ENCODE assay signal across 11 cellular contexts in genomic region chr2:236748385-236748784, GRCh38.
DNase-seq lines count a peak whose midpoint lies in the region; ATAC-seq, FAIRE-seq and TF ChIP-seq lines count a peak whose summit lies in the region.
"Had no signal": no experiment of that assay in that cellular context is flagged by ENCODE, and none has a peak within 500 bp of the region (broad histone marks: within the 10 kb centered on the region; RNA-seq: fewer than 3 reads in every experiment).

No MANE protein-coding gene starts in this region.

- intact Hi-C loops in right lobe of liver (cut with DNase I): no loop called here
- intact Hi-C loops in HepG2 (cut with micrococcal nuclease; ENCODE audit: unreplicated experiment): no loop called here

- no peak overlapping the region for H3K4me2 ChIP-seq in HepG2 (ENCODE audit: low read depth, low read length)

- H3K27ac ChIP-seq in right lobe of liver (no peak overlapping the region), HepG2 (ENCODE audit: extremely low read length, insufficient read depth, low read length) (no peak overlapping the region), esophagus (ENCODE audit: low read depth in 2 of 2, low read length in 1 of 2) (peak overlapping the region; percentile 69 to 98), coronary artery (peak overlapping the region in 1 of 2 donors; percentile 15)

- TF ChIP-seq EP300 in HepG2 (IDR thresholded peaks at IDR 0.05; ENCODE audit: low read depth in 2 of 2, low read length in 2 of 2) (no peak), HepG2 (CRISPR knock-in tag; IDR thresholded peaks at IDR 0.05; ENCODE audit: borderline replicate concordance) (no peak)

- no peaks in the 10 kb centered on the region for H3K79me2 ChIP-seq in HepG2 (ENCODE audit: insufficient read depth, low read length)

- no peak overlapping the region for H3K9ac ChIP-seq in HepG2 (ENCODE audit: insufficient read depth, low read depth, low read length)

- no peaks in the 10 kb centered on the region for H3K27me3 ChIP-seq in right lobe of liver
- H3K27me3 ChIP-seq in HepG2 (ENCODE audit: control insufficient read depth in 1 of 2, insufficient read depth in 2 of 2, low read length in 2 of 2): peaks cover 2 to 24% of the 10 kb centered on the region in 2 experiments; a peak in 3 of 5 replicates
- H3K27me3 ChIP-seq in esophagus (ENCODE audit: control insufficient read depth in 1 of 2, insufficient read depth in 2 of 2, low read length in 2 of 2): no peaks in the 10 kb centered on the region

- H3K36me3 ChIP-seq in right lobe of liver: no peaks in the 10 kb centered on the region
- H3K36me3 ChIP-seq in HepG2 (replicated peaks in 1 of 2; ENCODE audit: control insufficient read depth in 1 of 2, insufficient read depth in 2 of 2, low read length in 2 of 2): no peaks in the 10 kb centered on the region
- H3K36me3 ChIP-seq in esophagus (ENCODE audit: control insufficient read depth in 2 of 2, insufficient read depth in 2 of 2, low read length in 1 of 2): no peaks in the 10 kb centered on the region

- H3K4me3 ChIP-seq in right lobe of liver (no peak overlapping the region), HepG2 (replicated peaks in 1 of 3; ENCODE audit: insufficient read depth in 1 of 3, low read depth in 2 of 3, low read length in 3 of 3) (no peak overlapping the region), esophagus (ENCODE audit: low read depth in 1 of 2, low read length in 2 of 2) (no peak overlapping the region), coronary artery (no peak overlapping the region)

- H3K9me3 Mint-ChIP-seq in mesothelial cell of epicardium: no peaks in the 10 kb centered on the region

- no peak overlapping the region for H2AFZ ChIP-seq in HepG2 (ENCODE audit: low read length)

- H4K20me1 ChIP-seq in HepG2 (ENCODE audit: insufficient read depth, low read length): no peaks in the 10 kb centered on the region

- no peaks in the 10 kb centered on the region for H3K36me3 Mint-ChIP-seq in mesothelial cell of epicardium

- no TSS peak for BruUV-seq in HepG2 (replicated peaks; lab: Mats Ljungman, UMichigan)

- WGBS in right lobe of liver (ENCODE audit: insufficient coverage, low coverage, low lambda C conversion rate, missing lambda C conversion rate): 70% methylated on average over 6 of the region's 9 CpGs
- 32% methylated on average over 9 of the region's 9 CpGs for WGBS in HepG2 (ENCODE audit: low lambda C conversion rate)
- 43 to 56% methylated on average over 9 of the region's 9 CpGs for WGBS in esophagus, 2 donors

- POLR2A ChIA-PET in HepG2 (lab: Yijun Ruan, JAX): no interaction called here

- no peaks in the 10 kb centered on the region for H3K27me3 Mint-ChIP-seq in mesothelial cell of epicardium (ENCODE audit: low read depth)

- H3K9me3 ChIP-seq in right lobe of liver (no peaks in the 10 kb centered on the region), HepG2 (ENCODE audit: low read length) (no peaks in the 10 kb centered on the region), esophagus (ENCODE audit: control insufficient read depth in 2 of 2, insufficient read depth in 1 of 2, low read depth in 1 of 2, low read length in 1 of 2) (no peaks in the 10 kb centered on the region)

- CTCF ChIA-PET in HepG2 (lab: Yijun Ruan, JAX; ENCODE audit: low intra/inter-chr PET ratio, low total read pairs): no interaction called here

- H3K4me1 ChIP-seq in right lobe of liver (peaks cover 0 to 5% (median under 1%) of the 10 kb centered on the region in 4 donors), HepG2 (ENCODE audit: insufficient read depth, low read length) (no peaks in the 10 kb centered on the region), esophagus (ENCODE audit: control insufficient read depth in 2 of 2, insufficient read depth in 2 of 2, low read length in 1 of 2) (peaks cover 2 to 21% of the 10 kb centered on the region in 2 donors)

- TF ChIP-seq POLR2A in right lobe of liver (IDR thresholded peaks at IDR 0.05) (no peak), HepG2 (IDR thresholded peaks at IDR 0.05; ENCODE audit: insufficient read depth in 1 of 2, low read depth in 2 of 2, low read length in 2 of 2) (no peak)

- TF ChIP-seq RAD21 in HepG2 (CRISPR knock-in tag; IDR thresholded peaks at IDR 0.05): no peak

- H3K4me1 Mint-ChIP-seq in mesothelial cell of epicardium: peaks cover 72% of the 10 kb centered on the region

- DNase-seq in right lobe of liver: no peak
- DNase-seq in HepG2 (ENCODE audit: low spot score): no peak
- DNase-seq in mesothelial cell of epicardium (ENCODE audit: low spot score in 2 of 2, unreplicated experiment in 2 of 2): no peak
- peak; percentile 67 for DNase-seq in ureter (ENCODE audit: low spot score)
- DNase-seq in coronary artery (ENCODE audit: low spot score): no peak
- DNase-seq in NCI-H1930 (lab: John Stamatoyannopoulos, UW): no peak
- DNase-seq: IMR-90; NCI-H1436 treated with DMSO at 0.1 percent for 48 hours; stimulated activated CD4-positive, alpha-beta T cell treated with anti-CD3 and anti-CD28 coated beads, Interleukin-12 subunit alpha, Interleukin-12 subunit beta, amount 100 ng/mL, for 4 hours had no signal

- no peak overlapping the region for H3K4me3 Mint-ChIP-seq in mesothelial cell of epicardium

- no peak for FAIRE-seq in HepG2 (lab: Jason Lieb, UNC)

- peak; percentile 46 to 66 (median 56) for ATAC-seq in right lobe of liver
- no peak for ATAC-seq in HepG2
- ATAC-seq in GM19351 (IDR thresholded peaks at IDR 0.05; ENCODE audit: unreplicated experiment): no peak

- TF ChIP-seq CTCF in right lobe of liver (IDR thresholded peaks at IDR 0.05) (no peak), HepG2 (CRISPR knock-in tag; IDR thresholded peaks at IDR 0.05) (no peak), mesothelial cell of epicardium (IDR thresholded peaks at IDR 0.05; ENCODE audit: unreplicated experiment) (no peak), coronary artery (IDR thresholded peaks at IDR 0.05) (no peak)

- peak overlapping the region; percentile 70 for H3K27ac Mint-ChIP-seq in mesothelial cell of epicardium

- in situ Hi-C loops in HepG2 (cut with HindIII; ENCODE audit: extremely low pct_ligation_motif_present, low pct_unique_long_range_greater_than_20kb): no loop called here

TF ChIP-seq in HepG2, 621 proteins besides CTCF, POLR2A, EP300 and RAD21 (continues in another document):
- TF ChIP-seq ZNF331 (CRISPR knock-in tag; IDR thresholded peaks at IDR 0.05) (no peak), ZNF260 (CRISPR knock-in tag; IDR thresholded peaks at IDR 0.05; ENCODE audit: borderline replicate concordance, low read depth) (no peak), ZNF33A (CRISPR knock-in tag; IDR thresholded peaks at IDR 0.05; ENCODE audit: borderline replicate concordance) (no peak), ZNF335 (CRISPR knock-in tag; IDR thresholded peaks at IDR 0.05) (no peak), REST (IDR thresholded peaks at IDR 0.05; ENCODE audit: borderline replicate concordance in 1 of 2, low read depth in 1 of 2, low read length in 2 of 2) (no peak), BRD4 (CRISPR knock-in tag; IDR thresholded peaks at IDR 0.05) (no peak), ZNF17 (CRISPR knock-in tag; IDR thresholded peaks at IDR 0.05) (no peak), ZSCAN30 (CRISPR knock-in tag; IDR thresholded peaks at IDR 0.05) (no peak), MTA1 (CRISPR knock-in tag; IDR thresholded peaks at IDR 0.05; ENCODE audit: borderline replicate concordance) (no peak)

Comparison
In these comparisons a context has a peak if more than half of its experiments do, and no peak if none do; other contexts are left out.
1. ATAC-seq: peak in right lobe of liver (4 of 4); none in HepG2 (single experiment) and GM19351 (single experiment).
2. H3K27ac ChIP-seq: peak in esophagus (2 of 2); none in right lobe of liver (0 of 3) and HepG2 (single experiment).